Comparison of ENCODE assay signal across 1 cellular context in the genomic region with DNA sequence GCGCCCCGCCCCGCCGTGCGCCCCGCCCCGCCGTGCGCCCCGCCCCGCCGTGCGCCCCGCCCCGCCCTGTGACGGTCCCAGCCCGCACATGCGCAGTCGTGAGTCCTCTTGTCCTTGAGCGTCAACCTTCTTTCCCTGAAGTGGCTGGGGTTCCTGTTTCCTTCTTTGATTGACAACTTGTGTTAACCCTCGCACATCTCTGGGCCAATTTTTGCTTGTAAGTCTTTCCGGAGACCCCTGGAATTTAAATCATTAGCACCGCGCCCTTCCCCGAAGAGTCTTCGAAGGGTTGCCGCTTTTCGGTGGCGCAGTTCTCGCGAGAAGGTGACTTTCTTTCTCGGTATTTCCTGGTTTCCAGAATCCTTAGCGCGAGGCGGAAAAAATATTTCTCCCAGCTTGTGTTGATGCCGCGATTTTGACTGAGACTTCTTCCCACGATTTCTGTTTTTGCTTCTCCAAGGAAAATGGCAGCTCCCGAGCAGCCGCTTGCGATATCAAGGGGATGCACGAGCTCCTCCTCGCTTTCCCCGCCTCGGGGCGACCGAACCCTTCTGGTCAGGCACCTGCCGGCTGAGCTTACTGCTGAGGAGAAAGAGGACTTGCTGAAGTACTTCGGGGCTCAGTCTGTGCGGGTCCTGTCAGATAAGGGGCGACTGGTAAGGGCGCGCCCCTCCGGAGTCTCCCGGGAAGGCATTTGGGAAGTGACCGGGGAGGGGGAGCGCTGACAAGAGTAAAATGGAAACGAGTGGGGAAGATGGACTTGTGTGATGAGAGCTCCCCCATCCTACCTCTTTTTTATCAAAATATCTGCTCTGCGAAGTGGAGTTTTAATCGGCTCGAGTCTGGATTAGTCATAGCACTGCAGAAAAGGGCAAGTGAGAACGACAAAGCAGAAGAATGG.
TF ChIP-seq lines count a peak whose summit lies in the region.

A gene with protein sequence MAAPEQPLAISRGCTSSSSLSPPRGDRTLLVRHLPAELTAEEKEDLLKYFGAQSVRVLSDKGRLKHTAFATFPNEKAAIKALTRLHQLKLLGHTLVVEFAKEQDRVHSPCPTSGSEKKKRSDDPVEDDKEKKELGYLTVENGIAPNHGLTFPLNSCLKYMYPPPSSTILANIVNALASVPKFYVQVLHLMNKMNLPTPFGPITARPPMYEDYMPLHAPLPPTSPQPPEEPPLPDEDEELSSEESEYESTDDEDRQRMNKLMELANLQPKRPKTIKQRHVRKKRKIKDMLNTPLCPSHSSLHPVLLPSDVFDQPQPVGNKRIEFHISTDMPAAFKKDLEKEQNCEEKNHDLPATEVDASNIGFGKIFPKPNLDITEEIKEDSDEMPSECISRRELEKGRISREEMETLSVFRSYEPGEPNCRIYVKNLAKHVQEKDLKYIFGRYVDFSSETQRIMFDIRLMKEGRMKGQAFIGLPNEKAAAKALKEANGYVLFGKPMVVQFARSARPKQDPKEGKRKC (plus strand): TSS at position 93 of the 901 bp plus-strand sequence. CDS start 372 bp downstream, at position 465.

TF ChIP-seq in HepG2, 621 proteins besides CTCF, POLR2A, EP300 and RAD21 (continued from another document and continues in another):
- TF ChIP-seq, protein P1, sequence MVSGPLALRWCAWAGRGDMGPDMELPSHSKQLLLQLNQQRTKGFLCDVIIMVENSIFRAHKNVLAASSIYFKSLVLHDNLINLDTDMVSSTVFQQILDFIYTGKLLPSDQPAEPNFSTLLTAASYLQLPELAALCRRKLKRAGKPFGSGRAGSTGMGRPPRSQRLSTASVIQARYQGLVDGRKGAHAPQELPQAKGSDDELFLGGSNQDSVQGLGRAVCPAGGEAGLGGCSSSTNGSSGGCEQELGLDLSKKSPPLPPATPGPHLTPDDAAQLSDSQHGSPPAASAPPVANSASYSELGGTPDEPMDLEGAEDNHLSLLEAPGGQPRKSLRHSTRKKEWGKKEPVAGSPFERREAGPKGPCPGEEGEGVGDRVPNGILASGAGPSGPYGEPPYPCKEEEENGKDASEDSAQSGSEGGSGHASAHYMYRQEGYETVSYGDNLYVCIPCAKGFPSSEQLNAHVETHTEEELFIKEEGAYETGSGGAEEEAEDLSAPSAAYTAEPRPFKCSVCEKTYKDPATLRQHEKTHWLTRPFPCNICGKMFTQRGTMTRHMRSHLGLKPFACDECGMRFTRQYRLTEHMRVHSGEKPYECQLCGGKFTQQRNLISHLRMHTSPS (CRISPR knock-in tag; IDR thresholded peaks at IDR 0.05; ENCODE audit: low read depth) = no peak
- no peak for TF ChIP-seq EEA1 (CRISPR knock-in tag; IDR thresholded peaks at IDR 0.05; ENCODE audit: borderline replicate concordance)
- TF ChIP-seq ZNF230 (CRISPR knock-in tag; IDR thresholded peaks at IDR 0.05) = no peak
- peak; percentile 65 for TF ChIP-seq YEATS4 (CRISPR knock-in tag; IDR thresholded peaks at IDR 0.05; ENCODE audit: borderline replicate concordance)
- 0 out of 2 replicates have a peak, but pooled peaks have one; percentile 57 for TF ChIP-seq ZNF136 (CRISPR knock-in tag; IDR thresholded peaks at IDR 0.05; ENCODE audit: low read depth)
- TF ChIP-seq AGO2 (optimal IDR thresholded peaks at IDR 0.05; ENCODE audit: low read depth, low read length) = no peak
- TF ChIP-seq, protein P2, sequence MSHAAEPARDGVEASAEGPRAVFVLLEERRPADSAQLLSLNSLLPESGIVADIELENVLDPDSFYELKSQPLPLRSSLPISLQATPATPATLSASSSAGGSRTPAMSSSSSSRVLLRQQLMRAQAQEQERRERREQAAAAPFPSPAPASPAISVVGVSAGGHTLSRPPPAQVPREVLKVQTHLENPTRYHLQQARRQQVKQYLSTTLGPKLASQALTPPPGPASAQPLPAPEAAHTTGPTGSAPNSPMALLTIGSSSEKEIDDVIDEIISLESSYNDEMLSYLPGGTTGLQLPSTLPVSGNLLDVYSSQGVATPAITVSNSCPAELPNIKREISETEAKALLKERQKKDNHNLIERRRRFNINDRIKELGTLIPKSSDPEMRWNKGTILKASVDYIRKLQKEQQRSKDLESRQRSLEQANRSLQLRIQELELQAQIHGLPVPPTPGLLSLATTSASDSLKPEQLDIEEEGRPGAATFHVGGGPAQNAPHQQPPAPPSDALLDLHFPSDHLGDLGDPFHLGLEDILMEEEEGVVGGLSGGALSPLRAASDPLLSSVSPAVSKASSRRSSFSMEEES (CRISPR knock-in tag; IDR thresholded peaks at IDR 0.05) = no peak
- no peak for TF ChIP-seq ZNF383 (CRISPR knock-in tag; IDR thresholded peaks at IDR 0.05; ENCODE audit: borderline replicate concordance)
- TF ChIP-seq ZFP36L1 (CRISPR knock-in tag; IDR thresholded peaks at IDR 0.05) = no peak
- no peak for TF ChIP-seq ZMYM2 (CRISPR knock-in tag; IDR thresholded peaks at IDR 0.05)
- TF ChIP-seq HIVEP1 (CRISPR knock-in tag; IDR thresholded peaks at IDR 0.05) = no peak
- TF ChIP-seq GFI1 (CRISPR knock-in tag; IDR thresholded peaks at IDR 0.05; ENCODE audit: borderline replicate concordance) = no peak
- TF ChIP-seq ZBTB42 (CRISPR knock-in tag; IDR thresholded peaks at IDR 0.05) = no peak
- TF ChIP-seq ZSCAN22 (CRISPR knock-in tag; IDR thresholded peaks at IDR 0.05) = no peak
- TF ChIP-seq ELF4 (CRISPR knock-in tag; IDR thresholded peaks at IDR 0.05; ENCODE audit: borderline replicate concordance) = peak; percentile 75
- no peak for TF ChIP-seq CBX2 (IDR thresholded peaks at IDR 0.05; ENCODE audit: low read depth, low read length)
- TF ChIP-seq CBX2 (CRISPR knock-in tag; IDR thresholded peaks at IDR 0.05; ENCODE audit: low read depth) = no peak
- no peak for TF ChIP-seq NR2F2 (IDR thresholded peaks at IDR 0.05; ENCODE audit: borderline replicate concordance, low read depth)
- no peak for TF ChIP-seq MTA1 (CRISPR knock-in tag; IDR thresholded peaks at IDR 0.05; ENCODE audit: borderline replicate concordance)
- no peak for TF ChIP-seq REL (CRISPR knock-in tag; conservative IDR thresholded peaks at IDR 0.05)
- no peak for TF ChIP-seq KDM1A (CRISPR knock-in tag; IDR thresholded peaks at IDR 0.05)
- TF ChIP-seq, protein P3, sequence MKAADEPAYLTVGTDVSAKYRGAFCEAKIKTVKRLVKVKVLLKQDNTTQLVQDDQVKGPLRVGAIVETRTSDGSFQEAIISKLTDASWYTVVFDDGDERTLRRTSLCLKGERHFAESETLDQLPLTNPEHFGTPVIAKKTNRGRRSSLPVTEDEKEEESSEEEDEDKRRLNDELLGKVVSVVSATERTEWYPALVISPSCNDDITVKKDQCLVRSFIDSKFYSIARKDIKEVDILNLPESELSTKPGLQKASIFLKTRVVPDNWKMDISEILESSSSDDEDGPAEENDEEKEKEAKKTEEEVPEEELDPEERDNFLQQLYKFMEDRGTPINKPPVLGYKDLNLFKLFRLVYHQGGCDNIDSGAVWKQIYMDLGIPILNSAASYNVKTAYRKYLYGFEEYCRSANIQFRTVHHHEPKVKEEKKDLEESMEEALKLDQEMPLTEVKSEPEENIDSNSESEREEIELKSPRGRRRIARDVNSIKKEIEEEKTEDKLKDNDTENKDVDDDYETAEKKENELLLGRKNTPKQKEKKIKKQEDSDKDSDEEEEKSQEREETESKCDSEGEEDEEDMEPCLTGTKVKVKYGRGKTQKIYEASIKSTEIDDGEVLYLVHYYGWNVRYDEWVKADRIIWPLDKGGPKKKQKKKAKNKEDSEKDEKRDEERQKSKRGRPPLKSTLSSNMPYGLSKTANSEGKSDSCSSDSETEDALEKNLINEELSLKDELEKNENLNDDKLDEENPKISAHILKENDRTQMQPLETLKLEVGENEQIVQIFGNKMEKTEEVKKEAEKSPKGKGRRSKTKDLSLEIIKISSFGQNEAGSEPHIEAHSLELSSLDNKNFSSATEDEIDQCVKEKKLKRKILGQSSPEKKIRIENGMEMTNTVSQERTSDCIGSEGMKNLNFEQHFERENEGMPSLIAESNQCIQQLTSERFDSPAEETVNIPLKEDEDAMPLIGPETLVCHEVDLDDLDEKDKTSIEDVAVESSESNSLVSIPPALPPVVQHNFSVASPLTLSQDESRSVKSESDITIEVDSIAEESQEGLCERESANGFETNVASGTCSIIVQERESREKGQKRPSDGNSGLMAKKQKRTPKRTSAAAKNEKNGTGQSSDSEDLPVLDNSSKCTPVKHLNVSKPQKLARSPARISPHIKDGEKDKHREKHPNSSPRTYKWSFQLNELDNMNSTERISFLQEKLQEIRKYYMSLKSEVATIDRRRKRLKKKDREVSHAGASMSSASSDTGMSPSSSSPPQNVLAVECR (CRISPR knock-in tag; IDR thresholded peaks at IDR 0.05; ENCODE audit: borderline replicate concordance) = peak; percentile 62; the same call in 1 of the 2 replicates
- peak; percentile 83 for TF ChIP-seq THAP11 (CRISPR knock-in tag; IDR thresholded peaks at IDR 0.05)
- TF ChIP-seq, protein P4, sequence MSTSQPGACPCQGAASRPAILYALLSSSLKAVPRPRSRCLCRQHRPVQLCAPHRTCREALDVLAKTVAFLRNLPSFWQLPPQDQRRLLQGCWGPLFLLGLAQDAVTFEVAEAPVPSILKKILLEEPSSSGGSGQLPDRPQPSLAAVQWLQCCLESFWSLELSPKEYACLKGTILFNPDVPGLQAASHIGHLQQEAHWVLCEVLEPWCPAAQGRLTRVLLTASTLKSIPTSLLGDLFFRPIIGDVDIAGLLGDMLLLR (CRISPR knock-in tag; IDR thresholded peaks at IDR 0.05) = no peak
- TF ChIP-seq HDAC1 (CRISPR knock-in tag; IDR thresholded peaks at IDR 0.05) = peak; percentile 70; the same call in 1 of the 2 replicates
- TF ChIP-seq ZNF350 (CRISPR knock-in tag; IDR thresholded peaks at IDR 0.05; ENCODE audit: borderline replicate concordance, low read depth) = peak; percentile 60; the same call in 1 of the 2 replicates
- TF ChIP-seq FIP1L1 (IDR thresholded peaks at IDR 0.05; ENCODE audit: borderline replicate concordance, insufficient read depth, low read depth, low read length) = no peak
- TF ChIP-seq, protein P5, sequence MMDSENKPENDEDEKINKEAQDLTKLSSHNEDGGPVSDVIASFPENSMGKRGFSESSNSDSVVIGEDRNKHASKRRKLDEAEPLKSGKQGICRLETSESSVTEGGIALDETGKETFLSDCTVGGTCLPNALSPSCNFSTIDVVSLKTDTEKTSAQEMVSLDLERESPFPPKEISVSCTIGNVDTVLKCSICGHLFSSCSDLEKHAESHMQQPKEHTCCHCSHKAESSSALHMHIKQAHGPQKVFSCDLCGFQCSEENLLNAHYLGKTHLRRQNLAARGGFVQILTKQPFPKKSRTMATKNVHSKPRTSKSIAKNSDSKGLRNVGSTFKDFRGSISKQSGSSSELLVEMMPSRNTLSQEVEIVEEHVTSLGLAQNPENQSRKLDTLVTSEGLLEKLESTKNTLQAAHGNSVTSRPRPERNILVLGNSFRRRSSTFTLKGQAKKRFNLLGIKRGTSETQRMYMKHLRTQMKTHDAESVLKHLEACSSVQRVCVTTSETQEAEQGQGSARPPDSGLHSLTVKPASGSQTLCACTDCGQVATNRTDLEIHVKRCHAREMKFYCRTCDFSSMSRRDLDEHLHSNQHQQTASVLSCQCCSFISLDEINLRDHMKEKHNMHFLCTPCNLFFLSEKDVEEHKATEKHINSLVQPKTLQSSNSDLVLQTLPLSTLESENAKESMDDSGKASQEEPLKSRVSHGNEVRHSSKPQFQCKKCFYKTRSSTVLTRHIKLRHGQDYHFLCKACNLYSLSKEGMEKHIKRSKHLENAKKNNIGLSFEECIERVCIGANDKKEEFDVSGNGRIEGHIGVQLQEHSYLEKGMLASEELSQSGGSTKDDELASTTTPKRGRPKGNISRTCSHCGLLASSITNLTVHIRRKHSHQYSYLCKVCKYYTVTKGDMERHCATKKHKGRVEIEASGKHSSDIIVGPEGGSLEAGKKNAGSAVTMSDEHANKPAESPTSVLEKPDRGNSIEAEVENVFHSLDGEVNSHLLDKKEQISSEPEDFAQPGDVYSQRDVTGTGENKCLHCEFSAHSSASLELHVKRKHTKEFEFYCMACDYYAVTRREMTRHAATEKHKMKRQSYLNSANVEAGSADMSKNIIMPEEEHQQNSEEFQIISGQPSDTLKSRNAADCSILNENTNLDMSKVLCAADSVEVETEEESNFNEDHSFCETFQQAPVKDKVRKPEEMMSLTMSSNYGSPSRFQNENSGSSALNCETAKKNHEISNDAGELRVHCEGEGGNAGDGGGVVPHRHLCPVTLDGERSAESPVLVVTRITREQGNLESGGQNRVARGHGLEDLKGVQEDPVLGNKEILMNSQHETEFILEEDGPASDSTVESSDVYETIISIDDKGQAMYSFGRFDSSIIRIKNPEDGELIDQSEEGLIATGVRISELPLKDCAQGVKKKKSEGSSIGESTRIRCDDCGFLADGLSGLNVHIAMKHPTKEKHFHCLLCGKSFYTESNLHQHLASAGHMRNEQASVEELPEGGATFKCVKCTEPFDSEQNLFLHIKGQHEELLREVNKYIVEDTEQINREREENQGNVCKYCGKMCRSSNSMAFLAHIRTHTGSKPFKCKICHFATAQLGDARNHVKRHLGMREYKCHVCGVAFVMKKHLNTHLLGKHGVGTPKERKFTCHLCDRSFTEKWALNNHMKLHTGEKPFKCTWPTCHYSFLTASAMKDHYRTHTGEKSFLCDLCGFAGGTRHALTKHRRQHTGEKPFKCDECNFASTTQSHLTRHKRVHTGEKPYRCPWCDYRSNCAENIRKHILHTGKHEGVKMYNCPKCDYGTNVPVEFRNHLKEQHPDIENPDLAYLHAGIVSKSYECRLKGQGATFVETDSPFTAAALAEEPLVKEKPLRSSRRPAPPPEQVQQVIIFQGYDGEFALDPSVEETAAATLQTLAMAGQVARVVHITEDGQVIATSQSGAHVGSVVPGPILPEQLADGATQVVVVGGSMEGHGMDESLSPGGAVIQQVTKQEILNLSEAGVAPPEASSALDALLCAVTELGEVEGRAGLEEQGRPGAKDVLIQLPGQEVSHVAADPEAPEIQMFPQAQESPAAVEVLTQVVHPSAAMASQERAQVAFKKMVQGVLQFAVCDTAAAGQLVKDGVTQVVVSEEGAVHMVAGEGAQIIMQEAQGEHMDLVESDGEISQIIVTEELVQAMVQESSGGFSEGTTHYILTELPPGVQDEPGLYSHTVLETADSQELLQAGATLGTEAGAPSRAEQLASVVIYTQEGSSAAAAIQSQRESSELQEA (CRISPR knock-in tag; IDR thresholded peaks at IDR 0.05; ENCODE audit: not compliant biosample characterization) = no peak
- no peak for TF ChIP-seq ZNF589 (CRISPR knock-in tag; conservative IDR thresholded peaks at IDR 0.05)
- TF ChIP-seq KDM2A (CRISPR knock-in tag; IDR thresholded peaks at IDR 0.05; ENCODE audit: borderline replicate concordance, low read depth) = peak; percentile 71
- TF ChIP-seq, protein P6, sequence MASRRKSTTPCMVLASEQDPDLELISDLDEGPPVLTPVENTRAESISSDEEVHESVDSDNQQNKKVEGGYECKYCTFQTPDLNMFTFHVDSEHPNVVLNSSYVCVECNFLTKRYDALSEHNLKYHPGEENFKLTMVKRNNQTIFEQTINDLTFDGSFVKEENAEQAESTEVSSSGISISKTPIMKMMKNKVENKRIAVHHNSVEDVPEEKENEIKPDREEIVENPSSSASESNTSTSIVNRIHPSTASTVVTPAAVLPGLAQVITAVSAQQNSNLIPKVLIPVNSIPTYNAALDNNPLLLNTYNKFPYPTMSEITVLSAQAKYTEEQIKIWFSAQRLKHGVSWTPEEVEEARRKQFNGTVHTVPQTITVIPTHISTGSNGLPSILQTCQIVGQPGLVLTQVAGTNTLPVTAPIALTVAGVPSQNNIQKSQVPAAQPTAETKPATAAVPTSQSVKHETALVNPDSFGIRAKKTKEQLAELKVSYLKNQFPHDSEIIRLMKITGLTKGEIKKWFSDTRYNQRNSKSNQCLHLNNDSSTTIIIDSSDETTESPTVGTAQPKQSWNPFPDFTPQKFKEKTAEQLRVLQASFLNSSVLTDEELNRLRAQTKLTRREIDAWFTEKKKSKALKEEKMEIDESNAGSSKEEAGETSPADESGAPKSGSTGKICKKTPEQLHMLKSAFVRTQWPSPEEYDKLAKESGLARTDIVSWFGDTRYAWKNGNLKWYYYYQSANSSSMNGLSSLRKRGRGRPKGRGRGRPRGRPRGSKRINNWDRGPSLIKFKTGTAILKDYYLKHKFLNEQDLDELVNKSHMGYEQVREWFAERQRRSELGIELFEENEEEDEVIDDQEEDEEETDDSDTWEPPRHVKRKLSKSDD (CRISPR knock-in tag; IDR thresholded peaks at IDR 0.05; ENCODE audit: low read depth) = no peak
- TF ChIP-seq KLF11 (CRISPR knock-in tag; IDR thresholded peaks at IDR 0.05) = no peak
- no peak for TF ChIP-seq SMAD9 (CRISPR knock-in tag; IDR thresholded peaks at IDR 0.05)
- no peak for TF ChIP-seq ARNTL (CRISPR knock-in tag; IDR thresholded peaks at IDR 0.05)
